Comparison of ENCODE assay signal across 1 cellular context in genomic region chr22:46537221-46537945, GRCh38.
TF ChIP-seq lines count a peak whose summit lies in the region.

A gene with protein sequence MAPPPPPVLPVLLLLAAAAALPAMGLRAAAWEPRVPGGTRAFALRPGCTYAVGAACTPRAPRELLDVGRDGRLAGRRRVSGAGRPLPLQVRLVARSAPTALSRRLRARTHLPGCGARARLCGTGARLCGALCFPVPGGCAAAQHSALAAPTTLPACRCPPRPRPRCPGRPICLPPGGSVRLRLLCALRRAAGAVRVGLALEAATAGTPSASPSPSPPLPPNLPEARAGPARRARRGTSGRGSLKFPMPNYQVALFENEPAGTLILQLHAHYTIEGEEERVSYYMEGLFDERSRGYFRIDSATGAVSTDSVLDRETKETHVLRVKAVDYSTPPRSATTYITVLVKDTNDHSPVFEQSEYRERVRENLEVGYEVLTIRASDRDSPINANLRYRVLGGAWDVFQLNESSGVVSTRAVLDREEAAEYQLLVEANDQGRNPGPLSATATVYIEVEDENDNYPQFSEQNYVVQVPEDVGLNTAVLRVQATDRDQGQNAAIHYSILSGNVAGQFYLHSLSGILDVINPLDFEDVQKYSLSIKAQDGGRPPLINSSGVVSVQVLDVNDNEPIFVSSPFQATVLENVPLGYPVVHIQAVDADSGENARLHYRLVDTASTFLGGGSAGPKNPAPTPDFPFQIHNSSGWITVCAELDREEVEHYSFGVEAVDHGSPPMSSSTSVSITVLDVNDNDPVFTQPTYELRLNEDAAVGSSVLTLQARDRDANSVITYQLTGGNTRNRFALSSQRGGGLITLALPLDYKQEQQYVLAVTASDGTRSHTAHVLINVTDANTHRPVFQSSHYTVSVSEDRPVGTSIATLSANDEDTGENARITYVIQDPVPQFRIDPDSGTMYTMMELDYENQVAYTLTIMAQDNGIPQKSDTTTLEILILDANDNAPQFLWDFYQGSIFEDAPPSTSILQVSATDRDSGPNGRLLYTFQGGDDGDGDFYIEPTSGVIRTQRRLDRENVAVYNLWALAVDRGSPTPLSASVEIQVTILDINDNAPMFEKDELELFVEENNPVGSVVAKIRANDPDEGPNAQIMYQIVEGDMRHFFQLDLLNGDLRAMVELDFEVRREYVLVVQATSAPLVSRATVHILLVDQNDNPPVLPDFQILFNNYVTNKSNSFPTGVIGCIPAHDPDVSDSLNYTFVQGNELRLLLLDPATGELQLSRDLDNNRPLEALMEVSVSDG (N-terminal part only) (minus strand): TSS chr22:46537620. CDS start chr22:46537170, 450 bp downstream.

TF ChIP-seq in HEK293, 187 proteins besides CTCF, POLR2A, EP300 and RAD21 (continued from another document):
- TF ChIP-seq ZBTB20 (tag by site-specific recombination; IDR thresholded peaks at IDR 0.05) (peak; percentile 68; the same call in 1 of the 2 replicates), KLF1 (tag by site-specific recombination; IDR thresholded peaks at IDR 0.05) (peak; percentile 98), ZBTB44 (tag by site-specific recombination; IDR thresholded peaks at IDR 0.05) (0 out of 2 replicates have a peak, but pooled peaks have one; percentile 16), SP2 (tag by site-specific recombination; IDR thresholded peaks at IDR 0.05) (peak; percentile 24; the same call in 1 of the 2 replicates), SP7 (tag by site-specific recombination; IDR thresholded peaks at IDR 0.05) (no peak), KLF9 (tag by site-specific recombination; IDR thresholded peaks at IDR 0.05; ENCODE audit: low read depth) (peak; percentile 56), ZNF560 (tag by site-specific recombination; IDR thresholded peaks at IDR 0.05; ENCODE audit: borderline replicate concordance) (0 out of 2 replicates have a peak, but pooled peaks have one; percentile 15), ZXDB (tag by site-specific recombination; IDR thresholded peaks at IDR 0.05) (no peak; the same call in 1 of the 2 replicates), ZNF514 (tag by site-specific recombination; IDR thresholded peaks at IDR 0.05) (no peak), ZSCAN30 (tag by site-specific recombination; IDR thresholded peaks at IDR 0.05) (peak; percentile 62), SP3 (tag by site-specific recombination; IDR thresholded peaks at IDR 0.05) (peak; percentile 63), ZBTB26 (tag by site-specific recombination; optimal IDR thresholded peaks at IDR 0.05) (peak; percentile 66), GLIS2 (tag by site-specific recombination; IDR thresholded peaks at IDR 0.05) (peak; percentile 88), ZBTB8A (tag by site-specific recombination; IDR thresholded peaks at IDR 0.05) (peak; percentile 42; the same call in 1 of the 2 replicates), ZNF670 (tag by site-specific recombination; IDR thresholded peaks at IDR 0.05; ENCODE audit: low read depth) (no peak), KLF7 (tag by site-specific recombination; IDR thresholded peaks at IDR 0.05; ENCODE audit: borderline replicate concordance) (peak; percentile 72; the same call in 1 of the 2 replicates)
- TF ChIP-seq, protein P1, sequence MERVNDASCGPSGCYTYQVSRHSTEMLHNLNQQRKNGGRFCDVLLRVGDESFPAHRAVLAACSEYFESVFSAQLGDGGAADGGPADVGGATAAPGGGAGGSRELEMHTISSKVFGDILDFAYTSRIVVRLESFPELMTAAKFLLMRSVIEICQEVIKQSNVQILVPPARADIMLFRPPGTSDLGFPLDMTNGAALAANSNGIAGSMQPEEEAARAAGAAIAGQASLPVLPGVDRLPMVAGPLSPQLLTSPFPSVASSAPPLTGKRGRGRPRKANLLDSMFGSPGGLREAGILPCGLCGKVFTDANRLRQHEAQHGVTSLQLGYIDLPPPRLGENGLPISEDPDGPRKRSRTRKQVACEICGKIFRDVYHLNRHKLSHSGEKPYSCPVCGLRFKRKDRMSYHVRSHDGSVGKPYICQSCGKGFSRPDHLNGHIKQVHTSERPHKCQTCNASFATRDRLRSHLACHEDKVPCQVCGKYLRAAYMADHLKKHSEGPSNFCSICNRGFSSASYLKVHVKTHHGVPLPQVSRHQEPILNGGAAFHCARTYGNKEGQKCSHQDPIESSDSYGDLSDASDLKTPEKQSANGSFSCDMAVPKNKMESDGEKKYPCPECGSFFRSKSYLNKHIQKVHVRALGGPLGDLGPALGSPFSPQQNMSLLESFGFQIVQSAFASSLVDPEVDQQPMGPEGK (tag by site-specific recombination; IDR thresholded peaks at IDR 0.05) = peak; percentile 71
